28 cellular contexts compared by ENCODE assay signal in genomic region chr12:26173153-26173552, GRCh38. TPM values are rescaled to one million over a fixed set of nuclear protein-coding genes. Genes with fewer than 3 reads are reported as not detected.
"Had no signal": no experiment of that assay in that cellular context is flagged by ENCODE, and none has a peak within 500 bp of the region (broad histone marks: within the 10 kb centered on the region; RNA-seq: fewer than 3 reads in every experiment).

No MANE protein-coding gene starts in this region.

- H3K9me3 ChIP-seq: heart left ventricle, neutrophil, right lobe of liver, stomach, thyroid gland, upper lobe of left lung, vagina had no signal

- H3K4me3 ChIP-seq: heart left ventricle, right lobe of liver, stomach, thyroid gland, upper lobe of left lung, vagina had no signal

- H3K27ac ChIP-seq: brain microvascular endothelial cell, heart left ventricle, neutrophil, right lobe of liver, stomach, thyroid gland, upper lobe of left lung, vagina had no signal

- DNase-seq: activated CD4-positive, alpha-beta memory T cell treated with anti-CD3 and anti-CD28 coated beads, Interleukin-2, amount 10 ng/mL, durations not matched to agents 7 days and 5 days; activated CD4-positive, alpha-beta T cell treated with anti-CD3 and anti-CD28 coated beads for 1 hour; activated CD4-positive, alpha-beta T cell treated with anti-CD3 and anti-CD28 coated beads, Interleukin-2, amount 10 ng/mL, durations not matched to agents 7 days and 5 days; activated gamma-delta T cell treated with Interleukin-2 at 50 U/mL for 16 hours; activated naive CD4-positive, alpha-beta T cell treated with anti-CD3 and anti-CD28 coated beads, Interleukin-2, amount 50 U/mL, for 16 hours; activated T-cell treated with anti-CD3 and anti-CD28 coated beads, Interleukin-2, amount 50 U/mL, for 4 hours; amniotic stem cell; brain microvascular endothelial cell; caudate nucleus; foreskin fibroblast; heart left ventricle; immature natural killer cell; kidney; midbrain; natural killer cell; right lobe of liver; stimulated activated CD4-positive, alpha-beta T cell treated with anti-CD3 and anti-CD28 coated beads, Interleukin-12 subunit alpha, Interleukin-12 subunit beta, amount 100 ng/mL, for 4 hours; stimulated activated CD4-positive, alpha-beta T cell treated with anti-CD3 and anti-CD28 coated beads, Interleukin-4, amount 100 ng/mL, for 1 hour; stomach; T-helper 17 cell; T1000; thyroid gland; upper lobe of left lung had no signal

- H3K4me1 ChIP-seq: heart left ventricle, right lobe of liver, stomach, thyroid gland, upper lobe of left lung, vagina had no signal

- ATAC-seq: activated T-cell treated with anti-CD3 and anti-CD28 coated beads, Interleukin-2, amount 50 U/mL, for 4 hours; activated T-helper 17 cell treated with anti-CD3 and anti-CD28 coated beads, Interleukin-2, amount 50 U/mL, for 72 hours; heart left ventricle; natural killer cell; right lobe of liver; stimulated activated effector memory CD8-positive, alpha-beta T cell treated with anti-CD3 and anti-CD28 coated beads, Interleukin-12 subunit alpha, Interleukin-12 subunit beta, amount 100 ng/mL, for 72 hours; T-helper 17 cell; WTC11 had no signal

- H3K36me3 ChIP-seq: brain microvascular endothelial cell, heart left ventricle, neutrophil, right lobe of liver, stomach, thyroid gland, upper lobe of left lung, vagina had no signal

- H3K27me3 ChIP-seq: brain microvascular endothelial cell, heart left ventricle, neutrophil, right lobe of liver, stomach, thyroid gland, upper lobe of left lung, vagina had no signal

RNA-seq across cellular contexts. Expression of gene SSPN, which starts 22.2 kb away (rescaled TPM):
- total RNA-seq: activated CD4-positive, alpha-beta memory T cell treated with anti-CD3 and anti-CD28 coated beads, Interleukin-2, amount 10 ng/mL, durations not matched to agents 7 days and 5 days; activated CD4-positive, alpha-beta T cell treated with anti-CD3 and anti-CD28 coated beads, Interleukin-2, amount 10 ng/mL, durations not matched to agents 7 days and 5 days; activated T-cell treated with anti-CD3 and anti-CD28 coated beads, Interleukin-2, amount 50 U/mL, for 4 hours; activated T-helper 17 cell treated with anti-CD3 and anti-CD28 coated beads, Interleukin-2, amount 50 U/mL, for 72 hours had no signal

RNA-seq across cellular contexts. Expression of gene BHLHE41, which starts 48.3 kb away (rescaled TPM):
- total RNA-seq: activated CD4-positive, alpha-beta memory T cell treated with anti-CD3 and anti-CD28 coated beads, Interleukin-2, amount 10 ng/mL, durations not matched to agents 7 days and 5 days; activated CD4-positive, alpha-beta T cell treated with anti-CD3 and anti-CD28 coated beads, Interleukin-2, amount 10 ng/mL, durations not matched to agents 7 days and 5 days; activated T-helper 17 cell treated with anti-CD3 and anti-CD28 coated beads, Interleukin-2, amount 50 U/mL, for 72 hours had no signal
